In genomic region chr1:36955016-36955415, GRCh38 we compare ENCODE assay signal across 18 cellular contexts.
DNase-seq lines count a peak whose midpoint lies in the region; ATAC-seq, FAIRE-seq and TF ChIP-seq lines count a peak whose summit lies in the region.
"Had no signal": no experiment of that assay in that cellular context is flagged by ENCODE, and none has a peak within 500 bp of the region (broad histone marks: within the 10 kb centered on the region; RNA-seq: fewer than 3 reads in every experiment).

No MANE protein-coding gene starts in this region.

- no TSS peak for BruUV-seq in OCI-LY7 (replicated peaks; lab: Mats Ljungman, UMichigan)

- H3K36me3 ChIP-seq in OCI-LY7 (ENCODE audit: insufficient read depth, low read length) (no peaks in the 10 kb centered on the region), endodermal cell (ENCODE audit: control insufficient read depth, insufficient read depth, low read length) (no peaks in the 10 kb centered on the region)
- H3K36me3 ChIP-seq: HAP-1 had no signal

- H2AFZ ChIP-seq in OCI-LY7 (ENCODE audit: low read length): no peak overlapping the region

- intact Hi-C loops in Right ventricle myocardium inferior (cut with DNase I): no loop called here
- intact Hi-C loops in Right ventricle myocardium superior (cut with DNase I): no loop called here
- intact Hi-C loops in OCI-LY7 (cut with micrococcal nuclease; ENCODE audit: unreplicated experiment): loop anchor here (1.0 to 2.0 kb wide), 3 partner anchors 50 to 74 kb away; no protein-coding TSS in a partner anchor

- peak overlapping the region; percentile 99 for H3K27ac ChIP-seq in OCI-LY7 (ENCODE audit: low read depth, low read length, poor library complexity, severe bottlenecking)
- H3K27ac ChIP-seq in endodermal cell (ENCODE audit: low read depth, low read length): no peak overlapping the region
- H3K27ac ChIP-seq: C4-2B had no signal

- H3K27ac Mint-ChIP-seq in endodermal cell (peak overlapping the region; percentile 15), type B pancreatic cell (no peak overlapping the region)
- H3K27ac Mint-ChIP-seq: B cell; CD4-positive, alpha-beta T cell had no signal

- H3K4me2 ChIP-seq in OCI-LY7 (ENCODE audit: low read length): peak overlapping the region; percentile 80

- peak overlapping the region; percentile 16 for H3K4me3 ChIP-seq in OCI-LY7 (ENCODE audit: low read depth, low read length, poor library complexity, severe bottlenecking)
- H3K4me3 ChIP-seq in endodermal cell (ENCODE audit: low read length): no peak overlapping the region
- H3K4me3 ChIP-seq: GM12878, HAP-1 had no signal

- DNase-seq in Right ventricle myocardium inferior (ENCODE audit: missing footprints) (peak; percentile 21), Right ventricle myocardium superior (no peak), OCI-LY7 (ENCODE audit: low spot score) (peak; percentile 98), endodermal cell (no peak), HTR-8/SVneo (ENCODE audit: insufficient read length, low spot score) (no peak), type B pancreatic cell (ENCODE audit: extremely low spot score, unreplicated experiment) (no peak), NCI-H82 (lab: John Stamatoyannopoulos, UW) (no peak), kidney tubule cell (ENCODE audit: low spot score) (no peak)
- DNase-seq: 8988T; Calu3; CD4-positive, alpha-beta T cell; DMS79 treated with DMSO at 0.1 percent for 48 hours; EL; GOT3 had no signal

- H4K20me1 ChIP-seq in OCI-LY7 (ENCODE audit: insufficient read depth, low read length): no peaks in the 10 kb centered on the region

- H3K9me2 ChIP-seq in OCI-LY7 (ENCODE audit: insufficient read depth, low read length): no peaks in the 10 kb centered on the region

- H3K9me3 Mint-ChIP-seq in endodermal cell: no peaks in the 10 kb centered on the region
- H3K9me3 Mint-ChIP-seq in type B pancreatic cell: no peaks in the 10 kb centered on the region
- H3K9me3 Mint-ChIP-seq: CD4-positive, alpha-beta T cell had no signal

- H3K4me3 Mint-ChIP-seq in endodermal cell (no peak overlapping the region), type B pancreatic cell (no peak overlapping the region)
- H3K4me3 Mint-ChIP-seq: B cell; CD4-positive, alpha-beta T cell had no signal

- H3K27me3 Mint-ChIP-seq in endodermal cell (ENCODE audit: insufficient read depth) (no peaks in the 10 kb centered on the region), type B pancreatic cell (peaks cover 19% of the 10 kb centered on the region)
- H3K27me3 Mint-ChIP-seq: B cell had no signal

- ATAC-seq in Right ventricle myocardium inferior: no peak
- no peak for ATAC-seq in Right ventricle myocardium superior (ENCODE audit: poor library complexity)
- ATAC-seq: GM12878 had no signal

- H3K27me3 ChIP-seq in endodermal cell (ENCODE audit: control insufficient read depth, insufficient read depth, low read length, poor library complexity, severe bottlenecking): no peaks in the 10 kb centered on the region

- CTCF ChIA-PET in OCI-LY7 (lab: Charles Lee; ENCODE audit: unreplicated experiment): interaction anchor here (0.7 kb wide), 1 partner anchor 11 kb away, joined by 4 read pairs; no protein-coding TSS in a partner anchor

- H3K9me3 ChIP-seq in OCI-LY7 (ENCODE audit: low read length) (no peaks in the 10 kb centered on the region), endodermal cell (ENCODE audit: control insufficient read depth, low read length) (no peaks in the 10 kb centered on the region)
- H3K9me3 ChIP-seq: HAP-1 had no signal

- WGBS in endodermal cell (ENCODE audit: insufficient coverage in 1 of 2, insufficient read length in 1 of 2), 2 experiments: 94 to 100% methylated on average over 1 to 7 of the region's 7 CpGs

- H3K4me1 Mint-ChIP-seq in endodermal cell: peaks cover 2% of the 10 kb centered on the region
- H3K4me1 Mint-ChIP-seq in type B pancreatic cell (ENCODE audit: unreplicated experiment): no peaks in the 10 kb centered on the region

- POLR2A ChIA-PET in OCI-LY7 (lab: Charles Lee): interaction anchor here (0.7 to 3.9 kb wide), 7 partner anchors 12 to 93 kb away, joined by 3 to 29 read pairs (median 3); no protein-coding TSS in a partner anchor

- H3K36me3 Mint-ChIP-seq in endodermal cell (ENCODE audit: low read depth) (no peaks in the 10 kb centered on the region), type B pancreatic cell (no peaks in the 10 kb centered on the region)

- TF ChIP-seq CTCF in OCI-LY7 (conservative IDR thresholded peaks at IDR 0.05; ENCODE audit: low read length) (no peak), endodermal cell (conservative IDR thresholded peaks at IDR 0.05) (no peak), type B pancreatic cell (conservative IDR thresholded peaks at IDR 0.05) (no peak)

- H3K9ac ChIP-seq in endodermal cell (ENCODE audit: extremely low read depth, low read length, poor library complexity, severe bottlenecking): no peak overlapping the region

- H3K79me2 ChIP-seq in OCI-LY7 (ENCODE audit: insufficient read depth, low read depth, low read length): peaks cover 16% of the 10 kb centered on the region; the same call in 1 of the 2 replicates

- no peak for FAIRE-seq in HTR-8/SVneo (lab: Jason Lieb, UNC)
- FAIRE-seq: GM12878 had no signal

- H3K4me1 ChIP-seq in OCI-LY7 (ENCODE audit: insufficient read depth, low read length, poor library complexity, severe bottlenecking): peaks cover 75% of the 10 kb centered on the region
- H3K4me1 ChIP-seq in endodermal cell (ENCODE audit: control insufficient read depth, insufficient read depth, low read length): no peaks in the 10 kb centered on the region
- H3K4me1 ChIP-seq: HAP-1 had no signal

Comparison
In these comparisons a context has a peak if more than half of its experiments do, and no peak if none do; other contexts are left out.
1. DNase-seq: peak in Right ventricle myocardium inferior (single experiment) and OCI-LY7 (single experiment); none in Right ventricle myocardium superior (single experiment), endodermal cell (single experiment), HTR-8/SVneo (single experiment), type B pancreatic cell (single experiment), NCI-H82 (single experiment) and kidney tubule cell (single experiment).